ENCODE assay signal across 18 cellular contexts in the genomic region with DNA sequence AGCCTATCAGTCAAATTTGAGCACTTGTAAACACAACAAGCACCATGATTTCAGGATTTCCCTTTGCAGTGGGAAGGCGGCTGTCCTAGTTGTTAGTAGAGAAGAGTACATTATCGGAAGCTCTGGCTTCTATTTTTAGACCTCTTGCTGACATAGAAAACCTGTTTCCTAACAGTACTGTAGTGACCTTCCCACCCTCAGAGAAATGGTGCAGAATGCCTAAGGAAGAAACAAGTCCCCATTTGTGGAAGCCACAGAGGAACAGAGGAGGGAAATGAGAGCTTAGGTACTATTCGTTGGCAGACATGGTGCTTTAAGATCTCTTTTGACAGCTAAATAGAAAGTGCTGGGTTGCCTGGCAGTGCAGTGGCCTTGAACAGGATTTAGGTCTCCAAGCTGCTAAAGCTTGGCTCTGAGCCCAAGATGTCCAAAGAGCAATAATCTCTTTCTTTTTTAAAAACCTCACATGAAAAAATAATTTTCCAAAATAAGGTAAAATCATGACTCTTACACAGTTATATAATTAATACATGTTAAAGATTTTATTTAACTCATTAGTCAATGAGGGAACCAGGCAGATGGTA. TPM values are rescaled to one million over a fixed set of nuclear protein-coding genes. Genes with fewer than 3 reads are reported as not detected.
"Had no signal": no experiment of that assay in that cellular context is flagged by ENCODE, and none has a peak within 500 bp of the region (broad histone marks: within the 10 kb centered on the region; RNA-seq: fewer than 3 reads in every experiment).

No MANE protein-coding gene starts in this region.

- H3K36me3 Mint-ChIP-seq: activated naive CD4-positive, alpha-beta T cell treated with anti-CD3 and anti-CD28 coated beads, Interleukin-2, amount 10 ng/mL, durations not matched to agents 7 days and 5 days had no signal

- H3K4me3 ChIP-seq: esophagus squamous epithelium, hepatocyte, prostate gland, sigmoid colon had no signal

- H3K27ac ChIP-seq: esophagus squamous epithelium, hepatocyte, prostate gland, sigmoid colon, WERI-Rb-1 had no signal

- DNase-seq: activated CD4-positive, alpha-beta T cell treated with anti-CD3 and anti-CD28 coated beads, Interleukin-2, amount 50 U/mL, for 48 hours; activated naive CD4-positive, alpha-beta T cell treated with anti-CD3 and anti-CD28 coated beads, Interleukin-2, amount 10 ng/mL, durations not matched to agents 7 days and 5 days; esophagus squamous epithelium; left ventricle myocardium superior; nephron progenitor cell; occipital lobe; sigmoid colon; stimulated activated CD4-positive, alpha-beta T cell treated with anti-CD3 and anti-CD28 coated beads, Interleukin-1b, Interleukin-23, amount 100 ng/mL, for 48 hours; stimulated activated naive CD8-positive, alpha-beta T cell treated with anti-CD3 and anti-CD28 coated beads, Interleukin-15, amount 100 ng/mL, for 72 hours; WERI-Rb-1 had no signal

- H3K27me3 ChIP-seq: esophagus squamous epithelium, hepatocyte, sigmoid colon had no signal

- H3K4me2 ChIP-seq: hepatocyte had no signal

- H3K4me3 Mint-ChIP-seq: activated naive CD4-positive, alpha-beta T cell treated with anti-CD3 and anti-CD28 coated beads, Interleukin-2, amount 10 ng/mL, durations not matched to agents 7 days and 5 days; nephron progenitor cell; stimulated activated naive CD8-positive, alpha-beta T cell treated with anti-CD3 and anti-CD28 coated beads, Interleukin-15, amount 100 ng/mL, for 72 hours had no signal

- H3K4me1 Mint-ChIP-seq: activated naive CD4-positive, alpha-beta T cell treated with anti-CD3 and anti-CD28 coated beads, Interleukin-2, amount 10 ng/mL, durations not matched to agents 7 days and 5 days; nephron progenitor cell; stimulated activated naive CD8-positive, alpha-beta T cell treated with anti-CD3 and anti-CD28 coated beads, Interleukin-15, amount 100 ng/mL, for 72 hours had no signal

- H3K36me3 ChIP-seq: esophagus squamous epithelium, prostate gland, sigmoid colon, WERI-Rb-1 had no signal

- H3K4me1 ChIP-seq: esophagus squamous epithelium, prostate gland had no signal

- H3K9me3 Mint-ChIP-seq: activated naive CD4-positive, alpha-beta T cell treated with anti-CD3 and anti-CD28 coated beads, Interleukin-2, amount 10 ng/mL, durations not matched to agents 7 days and 5 days; stimulated activated naive CD8-positive, alpha-beta T cell treated with anti-CD3 and anti-CD28 coated beads, Interleukin-15, amount 100 ng/mL, for 72 hours had no signal

- FAIRE-seq: endothelial cell of umbilical vein had no signal

- H3K9me3 ChIP-seq: esophagus squamous epithelium, prostate gland, sigmoid colon had no signal

- ATAC-seq: left ventricle myocardium superior; stimulated activated naive CD8-positive, alpha-beta T cell treated with anti-CD3 and anti-CD28 coated beads, Interleukin-15, amount 100 ng/mL, for 72 hours had no signal

- H3K79me2 ChIP-seq: hepatocyte had no signal

- H2AFZ ChIP-seq: hepatocyte had no signal

- H3K27me3 Mint-ChIP-seq: activated naive CD4-positive, alpha-beta T cell treated with anti-CD3 and anti-CD28 coated beads, Interleukin-2, amount 10 ng/mL, durations not matched to agents 7 days and 5 days; stimulated activated naive CD8-positive, alpha-beta T cell treated with anti-CD3 and anti-CD28 coated beads, Interleukin-15, amount 100 ng/mL, for 72 hours had no signal

- H3K27ac Mint-ChIP-seq: activated naive CD4-positive, alpha-beta T cell treated with anti-CD3 and anti-CD28 coated beads, Interleukin-2, amount 10 ng/mL, durations not matched to agents 7 days and 5 days; nephron progenitor cell; stimulated activated naive CD8-positive, alpha-beta T cell treated with anti-CD3 and anti-CD28 coated beads, Interleukin-15, amount 100 ng/mL, for 72 hours had no signal

RNA-seq across cellular contexts. Expression of a gene that starts 24.9 kb away (rescaled TPM):
- total RNA-seq: endothelial cell of umbilical vein; esophagus squamous epithelium; fibroblast of villous mesenchyme; glomerular endothelial cell; hepatocyte; kidney epithelial cell; left ventricle myocardium superior; prostate gland; T-helper 1 cell treated with Interleukin-12 subunit alpha and Interleukin-12 subunit beta and Interleukin-4 antibody, amounts not matched to agents 30 ng/mL and 1 ng/mL, for 36 hours; ureter had no signal
- polyA plus RNA-seq: endothelial cell of umbilical vein, hepatocyte had no signal
